Comparison of ENCODE assay signal across 19 cellular contexts in genomic region chr17:67549787-67550186, GRCh38.
DNase-seq lines count a peak whose midpoint lies in the region; ATAC-seq, FAIRE-seq and TF ChIP-seq lines count a peak whose summit lies in the region.
"Had no signal": no experiment of that assay in that cellular context is flagged by ENCODE, and none has a peak within 500 bp of the region (broad histone marks: within the 10 kb centered on the region; RNA-seq: fewer than 3 reads in every experiment).

No MANE protein-coding gene starts in this region.

- H3K4me1 ChIP-seq in heart right ventricle (peaks cover 0 to 45% (median 27%) of the 10 kb centered on the region in 9 donors), thyroid gland (peaks cover 0 to 18% of the 10 kb centered on the region in 2 donors), HepG2 (ENCODE audit: insufficient read depth, low read length) (peaks cover 12% of the 10 kb centered on the region), smooth muscle cell (ENCODE audit: low read depth) (peaks cover 4% of the 10 kb centered on the region)

- no peak overlapping the region for H3K27ac Mint-ChIP-seq in stimulated activated naive B cell treated with anti-CD40 and anti-IgM and Interleukin-4, amounts not matched to agents 10 μg/mL and 1 μg/mL and 100 μg/mL, for 72 hours
- H3K27ac Mint-ChIP-seq: activated naive CD8-positive, alpha-beta T cell had no signal

- H3K4me2 ChIP-seq in HepG2 (ENCODE audit: low read depth, low read length), result no peak overlapping the region
- no peak overlapping the region for H3K4me2 ChIP-seq in smooth muscle cell

- H4K20me1 ChIP-seq in HepG2 (ENCODE audit: insufficient read depth, low read length) (no peaks in the 10 kb centered on the region), smooth muscle cell (ENCODE audit: low read depth) (no peaks in the 10 kb centered on the region)

- no peaks in the 10 kb centered on the region for H3K27me3 Mint-ChIP-seq in stimulated activated naive B cell treated with anti-CD40 and anti-IgM and Interleukin-4, amounts not matched to agents 10 μg/mL and 1 μg/mL and 100 μg/mL, for 72 hours
- H3K27me3 Mint-ChIP-seq: activated naive CD8-positive, alpha-beta T cell had no signal

- TF ChIP-seq POLR2A in thyroid gland (IDR thresholded peaks at IDR 0.05) (no peak), HepG2 (IDR thresholded peaks at IDR 0.05; ENCODE audit: insufficient read depth in 1 of 2, low read depth in 2 of 2, low read length in 2 of 2) (no peak)

- in situ Hi-C loops in HepG2 (cut with HindIII; ENCODE audit: extremely low pct_ligation_motif_present, low pct_unique_long_range_greater_than_20kb), result no loop called here

- no peak for FAIRE-seq in HepG2 (lab: Jason Lieb, UNC)
- FAIRE-seq: endometrium, kidney, small intestine had no signal

- no peak overlapping the region for H3K9ac ChIP-seq in HepG2 (ENCODE audit: insufficient read depth, low read depth, low read length)
- no peak overlapping the region for H3K9ac ChIP-seq in smooth muscle cell (ENCODE audit: low read depth)

- TF ChIP-seq CTCF in heart right ventricle (IDR thresholded peaks at IDR 0.05) (no peak), thyroid gland (IDR thresholded peaks at IDR 0.05) (no peak), HepG2 (CRISPR knock-in tag; IDR thresholded peaks at IDR 0.05) (no peak), smooth muscle cell (IDR thresholded peaks at IDR 0.05; ENCODE audit: borderline replicate concordance, insufficient read depth, poor library complexity, severe bottlenecking) (no peak)

- H3K79me2 ChIP-seq in HepG2 (ENCODE audit: insufficient read depth, low read length), result no peaks in the 10 kb centered on the region
- H3K79me2 ChIP-seq in smooth muscle cell (ENCODE audit: low read depth), result no peaks in the 10 kb centered on the region

- no peak for TF ChIP-seq RAD21 in HepG2 (CRISPR knock-in tag; IDR thresholded peaks at IDR 0.05)

- DNase-seq in heart right ventricle (peak in 1 of 2 donors; percentile 54), Right ventricle myocardium superior (no peak), caudate nucleus (lab: John Stamatoyannopoulos, UW) (peak in 2 of 61 donors; percentile 18 to 33), left lobe of liver (ENCODE audit: low spot score) (peak; percentile 37), thyroid gland (peak in 1 of 2 donors; percentile 16), HepG2 (ENCODE audit: low spot score) (no peak), smooth muscle cell (lab: John Stamatoyannopoulos, UW; ENCODE audit: unreplicated experiment) (no peak)
- DNase-seq in stimulated activated naive B cell treated with anti-CD40 and anti-IgM and Interleukin-4, amounts not matched to agents 10 μg/mL and 1 μg/mL and 100 μg/mL, for 72 hours, result no peak
- DNase-seq: activated CD4-positive, CD25-positive, alpha-beta regulatory T cell; body of pancreas; kidney; mesenchymal stem cell; NCI-H1105 treated with DMSO at 0.1 percent for 48 hours; NCI-H510A treated with DMSO at 0.1 percent for 48 hours; small intestine; T-helper 9 cell had no signal

- peaks cover 4 to 5% of the 10 kb centered on the region in 2 donors for H3K36me3 Mint-ChIP-seq in stimulated activated naive B cell treated with anti-CD40 and anti-IgM and Interleukin-4, amounts not matched to agents 10 μg/mL and 1 μg/mL and 100 μg/mL, for 72 hours

- H3K4me3 Mint-ChIP-seq in stimulated activated naive B cell treated with anti-CD40 and anti-IgM and Interleukin-4, amounts not matched to agents 10 μg/mL and 1 μg/mL and 100 μg/mL, for 72 hours, result no peak overlapping the region
- H3K4me3 Mint-ChIP-seq: activated naive CD8-positive, alpha-beta T cell; CD14-positive monocyte had no signal

- WGBS in heart right ventricle, 2 donors, result 71 to 72% methylated on average over 11 of the region's 11 CpGs
- 87 to 89% methylated on average over 11 of the region's 11 CpGs for WGBS in thyroid gland, 2 donors
- 92% methylated on average over 10 of the region's 11 CpGs for WGBS in HepG2 (ENCODE audit: low lambda C conversion rate)
- WGBS in smooth muscle cell (ENCODE audit: low lambda C conversion rate), result 75% methylated on average over 11 of the region's 11 CpGs

- TF ChIP-seq EP300 in HepG2 (IDR thresholded peaks at IDR 0.05; ENCODE audit: low read depth in 2 of 2, low read length in 2 of 2) (no peak), HepG2 (CRISPR knock-in tag; IDR thresholded peaks at IDR 0.05; ENCODE audit: borderline replicate concordance) (no peak)

- no peaks in the 10 kb centered on the region for H3K9me3 ChIP-seq in heart right ventricle
- no peaks in the 10 kb centered on the region for H3K9me3 ChIP-seq in thyroid gland
- no peaks in the 10 kb centered on the region for H3K9me3 ChIP-seq in HepG2 (ENCODE audit: low read length)
- H3K9me3 ChIP-seq in smooth muscle cell (replicated peaks; ENCODE audit: low read depth), result no peaks in the 10 kb centered on the region
- H3K9me3 ChIP-seq: body of pancreas had no signal

- ATAC-seq in heart right ventricle (peak in 7 of 8 donors; percentile 38 to 87 (median 70)), Right ventricle myocardium superior (ENCODE audit: poor library complexity) (no peak), left lobe of liver (no peak), HepG2 (no peak)
- no peak for ATAC-seq in stimulated activated naive B cell treated with anti-CD40 and anti-IgM and Interleukin-4, amounts not matched to agents 10 μg/mL and 1 μg/mL and 100 μg/mL, for 72 hours (replicated peaks)
- ATAC-seq: body of pancreas had no signal

- H3K9me3 Mint-ChIP-seq in stimulated activated naive B cell treated with anti-CD40 and anti-IgM and Interleukin-4, amounts not matched to agents 10 μg/mL and 1 μg/mL and 100 μg/mL, for 72 hours, result no peaks in the 10 kb centered on the region
- H3K9me3 Mint-ChIP-seq: CD14-positive monocyte had no signal

- H3K27me3 ChIP-seq in heart right ventricle (no peaks in the 10 kb centered on the region), thyroid gland (no peaks in the 10 kb centered on the region), HepG2 (ENCODE audit: control insufficient read depth in 1 of 2, insufficient read depth in 2 of 2, low read length in 2 of 2) (no peaks in the 10 kb centered on the region), smooth muscle cell (ENCODE audit: low read depth) (no peaks in the 10 kb centered on the region)
- H3K27me3 ChIP-seq: body of pancreas had no signal

- H3K4me3 ChIP-seq in heart right ventricle, result no peak overlapping the region
- no peak overlapping the region for H3K4me3 ChIP-seq in thyroid gland (replicated peaks in 1 of 3)
- no peak overlapping the region for H3K4me3 ChIP-seq in HepG2 (replicated peaks in 1 of 3; ENCODE audit: insufficient read depth in 1 of 3, low read depth in 2 of 3, low read length in 3 of 3)
- H3K4me3 ChIP-seq in smooth muscle cell, result no peak overlapping the region
- H3K4me3 ChIP-seq: body of pancreas had no signal

- H3K36me3 ChIP-seq in heart right ventricle (no peaks in the 10 kb centered on the region), thyroid gland (no peaks in the 10 kb centered on the region), HepG2 (replicated peaks in 1 of 2; ENCODE audit: control insufficient read depth in 1 of 2, insufficient read depth in 2 of 2, low read length in 2 of 2) (no peaks in the 10 kb centered on the region), smooth muscle cell (ENCODE audit: low read depth) (no peaks in the 10 kb centered on the region)

- peaks cover 3% of the 10 kb centered on the region for H3F3A ChIP-seq in smooth muscle cell (ENCODE audit: low read depth)

- intact Hi-C loops in heart right ventricle (cut with DNase I) (loop anchor here in 4 of 10 donors (5.0 to 10.0 kb wide), 4 partner anchors 55 to 175 kb away; partner anchors contain the start of gene PITPNC1 (in 1 of the 4)), Right ventricle myocardium superior (cut with DNase I) (loop anchor here (10.0 kb wide), 1 partner anchor 175 kb away; the partner anchor contains the start of gene PITPNC1), thyroid gland (cut with DNase I) (no loop called here), HepG2 (cut with micrococcal nuclease; ENCODE audit: unreplicated experiment) (no loop called here)

- peaks cover 10 to 12% of the 10 kb centered on the region in 2 donors for H3K4me1 Mint-ChIP-seq in stimulated activated naive B cell treated with anti-CD40 and anti-IgM and Interleukin-4, amounts not matched to agents 10 μg/mL and 1 μg/mL and 100 μg/mL, for 72 hours

- POLR2A ChIA-PET in HepG2 (lab: Yijun Ruan, JAX), result no interaction called here

- BruUV-seq in HepG2 (replicated peaks; lab: Mats Ljungman, UMichigan), result no TSS peak

- H2AFZ ChIP-seq in HepG2 (ENCODE audit: low read length), result no peak overlapping the region
- H2AFZ ChIP-seq in smooth muscle cell (ENCODE audit: low read depth), result no peak overlapping the region

- H3K27ac ChIP-seq in heart right ventricle (peak overlapping the region in 7 of 10 donors; percentile 8 to 68 (median 57)), caudate nucleus (ENCODE audit: low read depth, low read length) (peak overlapping the region; percentile 63), thyroid gland (peak overlapping the region in 2 of 3 donors; percentile 19 to 69), HepG2 (ENCODE audit: extremely low read length, insufficient read depth, low read length) (no peak overlapping the region), smooth muscle cell (ENCODE audit: low read depth) (no peak overlapping the region)
- H3K27ac ChIP-seq: body of pancreas had no signal

- CTCF ChIA-PET in HepG2 (lab: Yijun Ruan, JAX; ENCODE audit: low intra/inter-chr PET ratio, low total read pairs), result no interaction called here

Comparison
In these comparisons a context has a peak if more than half of its experiments do, and no peak if none do; other contexts are left out.
1. ATAC-seq: peak in heart right ventricle (7 of 8); none in Right ventricle myocardium superior (single experiment), left lobe of liver (single experiment), HepG2 (single experiment) and stimulated activated naive B cell treated with anti-CD40 and anti-IgM and Interleukin-4, amounts not matched to agents 10 μg/mL and 1 μg/mL and 100 μg/mL, for 72 hours (0 of 2).
2. H3K27ac ChIP-seq: peak in heart right ventricle (7 of 10), caudate nucleus (single experiment) and thyroid gland (2 of 3); none in HepG2 (single experiment) and smooth muscle cell (single experiment).